Comparison of ENCODE assay signal across 2 cellular contexts in genomic region chr2:149332364-149332763, GRCh38.
A peak's percentile ranks its signal among the peaks of the same experiment; 100 is the strongest.
TF ChIP-seq lines count a peak whose summit lies in the region.

No MANE protein-coding gene starts in this region.

TF ChIP-seq in GM23338, 12 proteins besides CTCF, POLR2A, EP300 and RAD21:
- TF ChIP-seq CREB1 (CRISPR knock-in tag; IDR thresholded peaks at IDR 0.05; ENCODE audit: low read depth) (no peak), ZNF331 (CRISPR knock-in tag; IDR thresholded peaks at IDR 0.05; ENCODE audit: low read depth) (no peak), EZH2 (IDR thresholded peaks at IDR 0.05; ENCODE audit: low read depth, unreplicated experiment) (no peak), ZNF114 (CRISPR knock-in tag; IDR thresholded peaks at IDR 0.05) (no peak), EZH2phosphoT487 (IDR thresholded peaks at IDR 0.05; ENCODE audit: unreplicated experiment) (no peak), STAT1 (IDR thresholded peaks at IDR 0.05; ENCODE audit: unreplicated experiment) (no peak), JUNB (IDR thresholded peaks at IDR 0.05; ENCODE audit: unreplicated experiment) (no peak), POLR2AphosphoS5 (IDR thresholded peaks at IDR 0.05; ENCODE audit: low read depth) (no peak), NANOG (IDR thresholded peaks at IDR 0.05; ENCODE audit: borderline replicate concordance) (no peak)
- TF ChIP-seq, protein P1, sequence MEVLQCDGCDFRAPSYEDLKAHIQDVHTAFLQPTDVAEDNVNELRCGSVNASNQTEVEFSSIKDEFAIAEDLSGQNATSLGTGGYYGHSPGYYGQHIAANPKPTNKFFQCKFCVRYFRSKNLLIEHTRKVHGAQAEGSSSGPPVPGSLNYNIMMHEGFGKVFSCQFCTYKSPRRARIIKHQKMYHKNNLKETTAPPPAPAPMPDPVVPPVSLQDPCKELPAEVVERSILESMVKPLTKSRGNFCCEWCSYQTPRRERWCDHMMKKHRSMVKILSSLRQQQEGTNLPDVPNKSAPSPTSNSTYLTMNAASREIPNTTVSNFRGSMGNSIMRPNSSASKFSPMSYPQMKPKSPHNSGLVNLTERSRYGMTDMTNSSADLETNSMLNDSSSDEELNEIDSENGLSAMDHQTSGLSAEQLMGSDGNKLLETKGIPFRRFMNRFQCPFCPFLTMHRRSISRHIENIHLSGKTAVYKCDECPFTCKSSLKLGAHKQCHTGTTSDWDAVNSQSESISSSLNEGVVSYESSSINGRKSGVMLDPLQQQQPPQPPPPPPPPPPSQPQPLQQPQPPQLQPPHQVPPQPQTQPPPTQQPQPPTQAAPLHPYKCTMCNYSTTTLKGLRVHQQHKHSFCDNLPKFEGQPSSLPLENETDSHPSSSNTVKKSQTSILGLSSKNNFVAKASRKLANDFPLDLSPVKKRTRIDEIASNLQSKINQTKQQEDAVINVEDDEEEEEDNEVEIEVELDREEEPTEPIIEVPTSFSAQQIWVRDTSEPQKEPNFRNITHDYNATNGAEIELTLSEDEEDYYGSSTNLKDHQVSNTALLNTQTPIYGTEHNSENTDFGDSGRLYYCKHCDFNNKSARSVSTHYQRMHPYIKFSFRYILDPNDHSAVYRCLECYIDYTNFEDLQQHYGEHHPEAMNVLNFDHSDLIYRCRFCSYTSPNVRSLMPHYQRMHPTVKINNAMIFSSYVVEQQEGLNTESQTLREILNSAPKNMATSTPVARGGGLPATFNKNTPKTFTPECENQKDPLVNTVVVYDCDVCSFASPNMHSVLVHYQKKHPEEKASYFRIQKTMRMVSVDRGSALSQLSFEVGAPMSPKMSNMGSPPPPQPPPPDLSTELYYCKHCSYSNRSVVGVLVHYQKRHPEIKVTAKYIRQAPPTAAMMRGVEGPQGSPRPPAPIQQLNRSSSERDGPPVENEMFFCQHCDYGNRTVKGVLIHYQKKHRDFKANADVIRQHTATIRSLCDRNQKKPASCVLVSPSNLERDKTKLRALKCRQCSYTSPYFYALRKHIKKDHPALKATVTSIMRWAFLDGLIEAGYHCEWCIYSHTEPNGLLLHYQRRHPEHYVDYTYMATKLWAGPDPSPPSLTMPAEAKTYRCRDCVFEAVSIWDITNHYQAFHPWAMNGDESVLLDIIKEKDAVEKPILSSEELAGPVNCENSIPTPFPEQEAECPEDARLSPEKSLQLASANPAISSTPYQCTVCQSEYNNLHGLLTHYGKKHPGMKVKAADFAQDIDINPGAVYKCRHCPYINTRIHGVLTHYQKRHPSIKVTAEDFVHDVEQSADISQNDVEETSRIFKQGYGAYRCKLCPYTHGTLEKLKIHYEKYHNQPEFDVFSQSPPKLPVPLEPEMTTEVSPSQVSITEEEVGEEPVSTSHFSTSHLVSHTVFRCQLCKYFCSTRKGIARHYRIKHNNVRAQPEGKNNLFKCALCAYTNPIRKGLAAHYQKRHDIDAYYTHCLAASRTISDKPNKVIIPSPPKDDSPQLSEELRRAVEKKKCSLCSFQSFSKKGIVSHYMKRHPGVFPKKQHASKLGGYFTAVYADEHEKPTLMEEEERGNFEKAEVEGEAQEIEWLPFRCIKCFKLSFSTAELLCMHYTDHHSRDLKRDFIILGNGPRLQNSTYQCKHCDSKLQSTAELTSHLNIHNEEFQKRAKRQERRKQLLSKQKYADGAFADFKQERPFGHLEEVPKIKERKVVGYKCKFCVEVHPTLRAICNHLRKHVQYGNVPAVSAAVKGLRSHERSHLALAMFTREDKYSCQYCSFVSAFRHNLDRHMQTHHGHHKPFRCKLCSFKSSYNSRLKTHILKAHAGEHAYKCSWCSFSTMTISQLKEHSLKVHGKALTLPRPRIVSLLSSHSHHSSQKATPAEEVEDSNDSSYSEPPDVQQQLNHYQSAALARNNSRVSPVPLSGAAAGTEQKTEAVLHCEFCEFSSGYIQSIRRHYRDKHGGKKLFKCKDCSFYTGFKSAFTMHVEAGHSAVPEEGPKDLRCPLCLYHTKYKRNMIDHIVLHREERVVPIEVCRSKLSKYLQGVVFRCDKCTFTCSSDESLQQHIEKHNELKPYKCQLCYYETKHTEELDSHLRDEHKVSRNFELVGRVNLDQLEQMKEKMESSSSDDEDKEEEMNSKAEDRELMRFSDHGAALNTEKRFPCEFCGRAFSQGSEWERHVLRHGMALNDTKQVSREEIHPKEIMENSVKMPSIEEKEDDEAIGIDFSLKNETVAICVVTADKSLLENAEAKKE (CRISPR knock-in tag; IDR thresholded peaks at IDR 0.05), result no peak
- TF ChIP-seq, protein P2, sequence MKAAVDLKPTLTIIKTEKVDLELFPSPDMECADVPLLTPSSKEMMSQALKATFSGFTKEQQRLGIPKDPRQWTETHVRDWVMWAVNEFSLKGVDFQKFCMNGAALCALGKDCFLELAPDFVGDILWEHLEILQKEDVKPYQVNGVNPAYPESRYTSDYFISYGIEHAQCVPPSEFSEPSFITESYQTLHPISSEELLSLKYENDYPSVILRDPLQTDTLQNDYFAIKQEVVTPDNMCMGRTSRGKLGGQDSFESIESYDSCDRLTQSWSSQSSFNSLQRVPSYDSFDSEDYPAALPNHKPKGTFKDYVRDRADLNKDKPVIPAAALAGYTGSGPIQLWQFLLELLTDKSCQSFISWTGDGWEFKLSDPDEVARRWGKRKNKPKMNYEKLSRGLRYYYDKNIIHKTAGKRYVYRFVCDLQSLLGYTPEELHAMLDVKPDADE (IDR thresholded peaks at IDR 0.05), result no peak
- TF ChIP-seq, protein P3, sequence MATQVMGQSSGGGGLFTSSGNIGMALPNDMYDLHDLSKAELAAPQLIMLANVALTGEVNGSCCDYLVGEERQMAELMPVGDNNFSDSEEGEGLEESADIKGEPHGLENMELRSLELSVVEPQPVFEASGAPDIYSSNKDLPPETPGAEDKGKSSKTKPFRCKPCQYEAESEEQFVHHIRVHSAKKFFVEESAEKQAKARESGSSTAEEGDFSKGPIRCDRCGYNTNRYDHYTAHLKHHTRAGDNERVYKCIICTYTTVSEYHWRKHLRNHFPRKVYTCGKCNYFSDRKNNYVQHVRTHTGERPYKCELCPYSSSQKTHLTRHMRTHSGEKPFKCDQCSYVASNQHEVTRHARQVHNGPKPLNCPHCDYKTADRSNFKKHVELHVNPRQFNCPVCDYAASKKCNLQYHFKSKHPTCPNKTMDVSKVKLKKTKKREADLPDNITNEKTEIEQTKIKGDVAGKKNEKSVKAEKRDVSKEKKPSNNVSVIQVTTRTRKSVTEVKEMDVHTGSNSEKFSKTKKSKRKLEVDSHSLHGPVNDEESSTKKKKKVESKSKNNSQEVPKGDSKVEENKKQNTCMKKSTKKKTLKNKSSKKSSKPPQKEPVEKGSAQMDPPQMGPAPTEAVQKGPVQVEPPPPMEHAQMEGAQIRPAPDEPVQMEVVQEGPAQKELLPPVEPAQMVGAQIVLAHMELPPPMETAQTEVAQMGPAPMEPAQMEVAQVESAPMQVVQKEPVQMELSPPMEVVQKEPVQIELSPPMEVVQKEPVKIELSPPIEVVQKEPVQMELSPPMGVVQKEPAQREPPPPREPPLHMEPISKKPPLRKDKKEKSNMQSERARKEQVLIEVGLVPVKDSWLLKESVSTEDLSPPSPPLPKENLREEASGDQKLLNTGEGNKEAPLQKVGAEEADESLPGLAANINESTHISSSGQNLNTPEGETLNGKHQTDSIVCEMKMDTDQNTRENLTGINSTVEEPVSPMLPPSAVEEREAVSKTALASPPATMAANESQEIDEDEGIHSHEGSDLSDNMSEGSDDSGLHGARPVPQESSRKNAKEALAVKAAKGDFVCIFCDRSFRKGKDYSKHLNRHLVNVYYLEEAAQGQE (IDR thresholded peaks at IDR 0.05; ENCODE audit: unreplicated experiment), result no peak

TF ChIP-seq in K562, 482 proteins besides CTCF, POLR2A, EP300 and RAD21:
- TF ChIP-seq ZNF589 (CRISPR knock-in tag; IDR thresholded peaks at IDR 0.05; ENCODE audit: low read depth) (no peak), NR1H2 (CRISPR knock-in tag; IDR thresholded peaks at IDR 0.05) (no peak), MXD1 (CRISPR knock-in tag; IDR thresholded peaks at IDR 0.05; ENCODE audit: borderline replicate concordance, poor library complexity, severe bottlenecking) (no peak), RBM25 (IDR thresholded peaks at IDR 0.05; ENCODE audit: low read depth, low read length, severe bottlenecking) (peak; percentile 67), ZNF785 (CRISPR knock-in tag; IDR thresholded peaks at IDR 0.05) (no peak), HINFP (tag; conservative IDR thresholded peaks at IDR 0.05; ENCODE audit: low read depth) (no peak)
- TF ChIP-seq, protein P4, sequence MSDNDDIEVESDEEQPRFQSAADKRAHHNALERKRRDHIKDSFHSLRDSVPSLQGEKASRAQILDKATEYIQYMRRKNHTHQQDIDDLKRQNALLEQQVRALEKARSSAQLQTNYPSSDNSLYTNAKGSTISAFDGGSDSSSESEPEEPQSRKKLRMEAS (CRISPR knock-in tag; IDR thresholded peaks at IDR 0.05), result no peak
